In genomic region chr2:201642579-201643215, GRCh38 we compare ENCODE assay signal across 8 cellular contexts. TPM values are rescaled to one million over a fixed set of nuclear protein-coding genes. Genes with fewer than 3 reads are reported as not detected.
A peak's percentile ranks its signal among the peaks of the same experiment; 100 is the strongest.
DNase-seq lines count a peak whose midpoint lies in the region; ATAC-seq, FAIRE-seq and TF ChIP-seq lines count a peak whose summit lies in the region.

No MANE protein-coding gene starts in this region.

- H3K27ac ChIP-seq in VCaP (peak overlapping the region; percentile 85), small intestine (ENCODE audit: low read depth in 1 of 2, low read length in 1 of 2) (peak overlapping the region; percentile 65 to 90)

- H3K27me3 ChIP-seq in small intestine (ENCODE audit: control insufficient read depth in 2 of 2, insufficient read depth in 2 of 2, low read length in 2 of 2) = no peaks in the 10 kb centered on the region

- FAIRE-seq in small intestine (lab: Jason Lieb, UNC) = no peak

- no peaks in the 10 kb centered on the region for H3K36me3 ChIP-seq in small intestine (ENCODE audit: control insufficient read depth in 2 of 2, insufficient read depth in 2 of 2, low read length in 2 of 2)

- no peaks in the 10 kb centered on the region for H3K4me1 ChIP-seq in small intestine (ENCODE audit: control insufficient read depth in 2 of 2, insufficient read depth in 1 of 2, low read depth in 1 of 2, low read length in 1 of 2)

- WGBS in small intestine, 3 donors = 0 to 1% (median 1%) methylated on average over 45 to 56 of the region's 56 CpGs

- no peaks in the 10 kb centered on the region for H3K9me3 ChIP-seq in small intestine (ENCODE audit: control insufficient read depth, low read depth)

- H3K4me3 ChIP-seq in small intestine (ENCODE audit: low read depth in 1 of 2, low read length in 2 of 2) = peak overlapping the region; percentile 81 to 90

- ATAC-seq in HG02885 (IDR thresholded peaks at IDR 0.05; ENCODE audit: poor library complexity, unreplicated experiment) = peak; percentile 83

- DNase-seq in NCI-H187 (lab: John Stamatoyannopoulos, UW) = peak; percentile 45 to 59
- DNase-seq in NCI-H187 treated with DMSO at 0.1 percent for 48 hours (lab: John Stamatoyannopoulos, UW) = no peak
- peak; percentile 57 to 78 for DNase-seq in NCI-H1930 (lab: John Stamatoyannopoulos, UW)
- DNase-seq in T47D (ENCODE audit: low read depth in 1 of 2, low spot score in 1 of 2) = peak; percentile 48 to 87
- DNase-seq in iPS-NIHi7 (ENCODE audit: extremely low spot score) = peak; percentile 93
- DNase-seq in small intestine = peak; percentile 75

- in situ Hi-C loops in T47D (cut with HindIII; ENCODE audit: low pct_unique_long_range_greater_than_20kb, low sequenced_read_pairs) = no loop called here

- TF ChIP-seq CTCF in VCaP (conservative IDR thresholded peaks at IDR 0.05) = no peak

RNA-seq across cellular contexts. Expression of gene TMEM237, which starts 0.6 kb away (rescaled TPM):
- 1 to 10 TPM in 2 of 3 donors, under 1 TPM in 1; under 0.01 to 7.6 (median 1.4) TPM for polyA plus RNA-seq in small intestine

RNA-seq across cellular contexts. Expression of gene MPP4, which starts 55.7 kb away (rescaled TPM):
- under 1 TPM in 1 of 3 donors, not detected in 2; 0.04 TPM for polyA plus RNA-seq in small intestine
